14 cellular contexts compared by ENCODE assay signal in genomic region chr2:18788590-18788989, GRCh38.
A peak's percentile ranks its signal among the peaks of the same experiment; 100 is the strongest.
DNase-seq lines count a peak whose midpoint lies in the region; ATAC-seq, FAIRE-seq and TF ChIP-seq lines count a peak whose summit lies in the region.
"Had no signal": no experiment of that assay in that cellular context is flagged by ENCODE, and none has a peak within 500 bp of the region (broad histone marks: within the 10 kb centered on the region; RNA-seq: fewer than 3 reads in every experiment).

No MANE protein-coding gene starts in this region.

- no peak overlapping the region for H3K27ac Mint-ChIP-seq in T-cell

- POLR2A ChIA-PET in HepG2 (lab: Yijun Ruan, JAX) (no interaction called here), T-cell (lab: Charles Lee) (no interaction called here)

- ATAC-seq in HepG2 = no peak
- ATAC-seq in T-cell (replicated peaks in 1 of 4) = no peak
- no peak for ATAC-seq in GM19463 (IDR thresholded peaks at IDR 0.05; ENCODE audit: unreplicated experiment)
- ATAC-seq: left lung had no signal

- no peaks in the 10 kb centered on the region for H3K27me3 Mint-ChIP-seq in T-cell

- no peak overlapping the region for H3K4me3 Mint-ChIP-seq in T-cell

- peaks cover 0 to 6% (median 5%) of the 10 kb centered on the region in 3 donors for H3K9me3 Mint-ChIP-seq in T-cell

- in situ Hi-C loops in HepG2 (cut with HindIII; ENCODE audit: extremely low pct_ligation_motif_present, low pct_unique_long_range_greater_than_20kb) (no loop called here), brain microvascular endothelial cell (cut with HindIII; ENCODE audit: low pct_ligation_motif_present, low sequenced_read_pairs) (no loop called here)

- H3K9ac ChIP-seq in liver (ENCODE audit: low read depth in 1 of 2, low read length in 2 of 2) (no peak overlapping the region), HepG2 (ENCODE audit: insufficient read depth, low read depth, low read length) (no peak overlapping the region)

- BruUV-seq in HepG2 (replicated peaks; lab: Mats Ljungman, UMichigan) = no TSS peak

- WGBS in liver = 70% methylated on average over 5 of the region's 5 CpGs
- WGBS in HepG2 (ENCODE audit: low lambda C conversion rate) = 95% methylated on average over 5 of the region's 5 CpGs

- H3K27me3 ChIP-seq in liver (ENCODE audit: control insufficient read depth in 4 of 4, insufficient read depth in 4 of 4, low read length in 3 of 4) (no peaks in the 10 kb centered on the region), HepG2 (ENCODE audit: control insufficient read depth in 1 of 2, insufficient read depth in 2 of 2, low read length in 2 of 2) (peaks cover 0 to 11% of the 10 kb centered on the region in 2 experiments; a peak in 1 of 5 replicates), brain microvascular endothelial cell (replicated peaks) (no peaks in the 10 kb centered on the region), kidney epithelial cell (ENCODE audit: control insufficient read depth, insufficient read depth, low read length) (no peaks in the 10 kb centered on the region)
- H3K27me3 ChIP-seq: left lung, vagina had no signal

- CTCF ChIA-PET in HepG2 (lab: Yijun Ruan, JAX; ENCODE audit: low intra/inter-chr PET ratio, low total read pairs) = no interaction called here
- CTCF ChIA-PET in T-cell (lab: Charles Lee) = no interaction called here

- H3K4me3 ChIP-seq in liver (ENCODE audit: low read depth in 1 of 3, low read length in 3 of 3) (no peak overlapping the region), HepG2 (replicated peaks in 1 of 3; ENCODE audit: insufficient read depth in 1 of 3, low read depth in 2 of 3, low read length in 3 of 3) (no peak overlapping the region), brain microvascular endothelial cell (ENCODE audit: low read depth, low read length) (no peak overlapping the region), kidney epithelial cell (ENCODE audit: low read depth, low read length) (no peak overlapping the region)
- H3K4me3 ChIP-seq: left lung, vagina had no signal

- intact Hi-C loops in HepG2 (cut with micrococcal nuclease; ENCODE audit: unreplicated experiment) = no loop called here

- peaks cover 38% of the 10 kb centered on the region for H3K36me3 Mint-ChIP-seq in T-cell

- FAIRE-seq in HepG2 (lab: Jason Lieb, UNC) = no peak
- no peak for FAIRE-seq in GM12892 (lab: Jason Lieb, UNC)
- FAIRE-seq: frontal cortex had no signal

- TF ChIP-seq RAD21 in liver (IDR thresholded peaks at IDR 0.05) (no peak), HepG2 (CRISPR knock-in tag; IDR thresholded peaks at IDR 0.05) (no peak)

- TF ChIP-seq EP300 in HepG2 (IDR thresholded peaks at IDR 0.05; ENCODE audit: low read depth in 2 of 2, low read length in 2 of 2) (no peak), HepG2 (CRISPR knock-in tag; IDR thresholded peaks at IDR 0.05; ENCODE audit: borderline replicate concordance) (no peak)

- TF ChIP-seq POLR2A in HepG2 (IDR thresholded peaks at IDR 0.05; ENCODE audit: insufficient read depth in 1 of 2, low read depth in 2 of 2, low read length in 2 of 2) = no peak
- TF ChIP-seq POLR2A in GM12892 (IDR thresholded peaks at IDR 0.05; ENCODE audit: low read depth, low read length) = no peak

- H3K4me1 Mint-ChIP-seq in T-cell = no peaks in the 10 kb centered on the region

- no peak overlapping the region for H2AFZ ChIP-seq in HepG2 (ENCODE audit: low read length)

- H3K36me3 ChIP-seq in liver (ENCODE audit: control insufficient read depth in 4 of 4, insufficient read depth in 3 of 4, low read depth in 1 of 4, low read length in 3 of 4) = no peaks in the 10 kb centered on the region
- H3K36me3 ChIP-seq in HepG2 (replicated peaks in 1 of 2; ENCODE audit: control insufficient read depth in 1 of 2, insufficient read depth in 2 of 2, low read length in 2 of 2) = no peaks in the 10 kb centered on the region
- no peaks in the 10 kb centered on the region for H3K36me3 ChIP-seq in brain microvascular endothelial cell (replicated peaks)
- H3K36me3 ChIP-seq in kidney epithelial cell (ENCODE audit: control insufficient read depth, insufficient read depth, low read length) = no peaks in the 10 kb centered on the region
- H3K36me3 ChIP-seq: left lung, vagina had no signal

- peaks cover 3% of the 10 kb centered on the region; the same call in 1 of the 2 replicates for H4K20me1 ChIP-seq in HepG2 (ENCODE audit: insufficient read depth, low read length)

- no peaks in the 10 kb centered on the region for H3K79me2 ChIP-seq in HepG2 (ENCODE audit: insufficient read depth, low read length)

- H3K27ac ChIP-seq in liver (ENCODE audit: low read depth in 1 of 2, low read length in 2 of 2) (no peak overlapping the region), HepG2 (ENCODE audit: extremely low read length, insufficient read depth, low read length) (no peak overlapping the region), brain microvascular endothelial cell (no peak overlapping the region)
- H3K27ac ChIP-seq: left lung, vagina had no signal

- DNase-seq in HepG2 (ENCODE audit: low spot score) (no peak), brain microvascular endothelial cell (peak; percentile 25), kidney epithelial cell (ENCODE audit: low read depth) (peak; percentile 5), T-cell (no peak), GM12892 (ENCODE audit: insufficient read length) (no peak)
- DNase-seq in activated T-cell treated with anti-CD3 and anti-CD28 coated beads, Interleukin-2, amount 50 U/mL, for 1 hour = no peak
- DNase-seq: activated naive CD4-positive, alpha-beta T cell treated with anti-CD3 and anti-CD28 coated beads, Interleukin-2, amount 50 U/mL, for 16 hours; DMS153; left lung; NCI-H748 treated with DMSO at 0.1 percent for 48 hours had no signal

- H3K4me2 ChIP-seq in HepG2 (ENCODE audit: low read depth, low read length) = no peak overlapping the region

- no peak for TF ChIP-seq CTCF in liver (IDR thresholded peaks at IDR 0.05; ENCODE audit: low read depth, low read length, missing input control)
- TF ChIP-seq CTCF in HepG2 (CRISPR knock-in tag; IDR thresholded peaks at IDR 0.05) = no peak
- no peak for TF ChIP-seq CTCF in brain microvascular endothelial cell (IDR thresholded peaks at IDR 0.05; ENCODE audit: low read depth, low read length, missing control alignments)
- no peak for TF ChIP-seq CTCF in kidney epithelial cell (IDR thresholded peaks at IDR 0.05; ENCODE audit: insufficient read depth, low read length, poor library complexity, severe bottlenecking)

- H3K9me3 ChIP-seq in liver (ENCODE audit: control insufficient read depth in 4 of 4, low read length in 3 of 4) = no peaks in the 10 kb centered on the region
- no peaks in the 10 kb centered on the region for H3K9me3 ChIP-seq in HepG2 (ENCODE audit: low read length)
- H3K9me3 ChIP-seq: vagina had no signal

- H3K4me1 ChIP-seq in liver (ENCODE audit: control insufficient read depth in 4 of 4, insufficient read depth in 4 of 4, low read length in 3 of 4) (no peaks in the 10 kb centered on the region), HepG2 (ENCODE audit: insufficient read depth, low read length) (no peaks in the 10 kb centered on the region)
- H3K4me1 ChIP-seq: left lung had no signal

TF ChIP-seq in liver, 16 proteins besides CTCF, POLR2A, EP300 and RAD21:
- TF ChIP-seq NR2F2 (IDR thresholded peaks at IDR 0.05) (peak; percentile 84), GABPA (IDR thresholded peaks at IDR 0.05 in 1 of 2, conservative IDR thresholded peaks at IDR 0.05 in 1 of 2) (no peak)

TF ChIP-seq in HepG2, 621 proteins besides CTCF, POLR2A, EP300 and RAD21:
- TF ChIP-seq MTF1 (CRISPR knock-in tag; IDR thresholded peaks at IDR 0.05) = no peak
- no peak for TF ChIP-seq BCLAF1 (IDR thresholded peaks at IDR 0.05)
- TF ChIP-seq MLLT10 (CRISPR knock-in tag; IDR thresholded peaks at IDR 0.05) = no peak
- no peak for TF ChIP-seq ZNF768 (CRISPR knock-in tag; IDR thresholded peaks at IDR 0.05)
- no peak for TF ChIP-seq PHF5A (CRISPR knock-in tag; IDR thresholded peaks at IDR 0.05; ENCODE audit: low read depth, unreplicated experiment)
- no peak for TF ChIP-seq NFE2 (CRISPR knock-in tag; IDR thresholded peaks at IDR 0.05)
- TF ChIP-seq SIX4 (CRISPR knock-in tag; IDR thresholded peaks at IDR 0.05) = no peak
- TF ChIP-seq CEBPG (CRISPR knock-in tag; IDR thresholded peaks at IDR 0.05) = no peak
- no peak for TF ChIP-seq ZNF253 (CRISPR knock-in tag; IDR thresholded peaks at IDR 0.05; ENCODE audit: borderline replicate concordance)
- no peak for TF ChIP-seq ZNF432 (CRISPR knock-in tag; IDR thresholded peaks at IDR 0.05; ENCODE audit: borderline replicate concordance)

Comparison
In these comparisons a context has a peak if more than half of its experiments do, and no peak if none do; other contexts are left out.
1. DNase-seq: peak in brain microvascular endothelial cell (single experiment) and kidney epithelial cell (single experiment); none in HepG2 (single experiment), T-cell (0 of 34), activated T-cell treated with anti-CD3 and anti-CD28 coated beads, Interleukin-2, amount 50 U/mL, for 1 hour (single experiment) and GM12892 (single experiment).